10 cellular contexts compared by ENCODE assay signal in genomic region chr20:47546184-47547033, GRCh38. TPM values are rescaled to one million over a fixed set of nuclear protein-coding genes. Genes with fewer than 3 reads are reported as not detected.
DNase-seq lines count a peak whose midpoint lies in the region; ATAC-seq and TF ChIP-seq lines count a peak whose summit lies in the region.
"Had no signal": no experiment of that assay in that cellular context is flagged by ENCODE, and none has a peak within 500 bp of the region (broad histone marks: within the 10 kb centered on the region; RNA-seq: fewer than 3 reads in every experiment).

No MANE protein-coding gene starts in this region.

- no peak overlapping the region for H3K4me3 Mint-ChIP-seq in stimulated activated naive CD8-positive, alpha-beta T cell treated with anti-CD3 and anti-CD28 coated beads, Interleukin-15, Interleukin-2, amounts not matched to agents 100 ng/mL and 50 ng/mL, for 24 hours
- no peak overlapping the region for H3K4me3 Mint-ChIP-seq in stimulated activated naive CD8-positive, alpha-beta T cell treated with anti-CD3 and anti-CD28 coated beads, Interleukin-15, amount 100 ng/mL, for 72 hours
- H3K4me3 Mint-ChIP-seq in activated T-helper 2 cell treated with anti-CD3 and anti-CD28 coated beads, Interferon-gamma antibody, Interleukin-2, Interleukin-4, amounts not matched to agents 10 μg/mL and 5 μg/mL and 100 μg/mL, durations not matched to agents 14 hours and 24 hours and 36 hours (ENCODE audit: low read depth): no peak overlapping the region
- H3K4me3 Mint-ChIP-seq in type B pancreatic cell: peak overlapping the region; percentile 51
- H3K4me3 Mint-ChIP-seq: dendritic cell treated with granulocyte-macrophage colony-stimulating factor and Interleukin-4, amounts not matched to agents 40 ng/mL and 50 ng/mL, for 4 days had no signal

- DNase-seq in stimulated activated naive CD8-positive, alpha-beta T cell treated with anti-CD3 and anti-CD28 coated beads, Interleukin-15, amount 100 ng/mL, for 72 hours: no peak
- no peak for DNase-seq in activated T-helper 2 cell treated with anti-CD3 and anti-CD28 coated beads, Interferon-gamma antibody, Interleukin-2, Interleukin-4, amounts not matched to agents 10 μg/mL and 5 μg/mL and 100 μg/mL, durations not matched to agents 14 hours and 24 hours and 36 hours (ENCODE audit: low spot score)
- DNase-seq in iris pigment epithelial cell (ENCODE audit: low read depth) (peak; percentile 84), type B pancreatic cell (ENCODE audit: extremely low spot score, unreplicated experiment) (no peak), foreskin melanocyte (no peak)
- DNase-seq: stimulated activated CD4-positive, alpha-beta T cell treated with anti-CD3 and anti-CD28 coated beads, Interleukin-4, amount 100 ng/mL, for 4 hours had no signal

- H3K9me3 Mint-ChIP-seq in stimulated activated naive CD8-positive, alpha-beta T cell treated with anti-CD3 and anti-CD28 coated beads, Interleukin-15, Interleukin-2, amounts not matched to agents 100 ng/mL and 50 ng/mL, for 24 hours: no peaks in the 10 kb centered on the region
- H3K9me3 Mint-ChIP-seq in stimulated activated naive CD8-positive, alpha-beta T cell treated with anti-CD3 and anti-CD28 coated beads, Interleukin-15, amount 100 ng/mL, for 72 hours: no peaks in the 10 kb centered on the region
- H3K9me3 Mint-ChIP-seq in activated T-helper 2 cell treated with anti-CD3 and anti-CD28 coated beads, Interferon-gamma antibody, Interleukin-2, Interleukin-4, amounts not matched to agents 10 μg/mL and 5 μg/mL and 100 μg/mL, durations not matched to agents 14 hours and 24 hours and 36 hours: no peaks in the 10 kb centered on the region
- no peaks in the 10 kb centered on the region for H3K9me3 Mint-ChIP-seq in type B pancreatic cell
- H3K9me3 Mint-ChIP-seq: dendritic cell treated with granulocyte-macrophage colony-stimulating factor and Interleukin-4, amounts not matched to agents 40 ng/mL and 50 ng/mL, for 4 days had no signal

- TF ChIP-seq CTCF in type B pancreatic cell (conservative IDR thresholded peaks at IDR 0.05): no peak

- no peak for ATAC-seq in stimulated activated naive CD8-positive, alpha-beta T cell treated with anti-CD3 and anti-CD28 coated beads, Interleukin-15, amount 100 ng/mL, for 72 hours
- ATAC-seq in GM18517 (IDR thresholded peaks at IDR 0.05; ENCODE audit: unreplicated experiment) (no peak), GM18502 (IDR thresholded peaks at IDR 0.05; ENCODE audit: poor library complexity, unreplicated experiment) (no peak)

- H3K27me3 Mint-ChIP-seq in stimulated activated naive CD8-positive, alpha-beta T cell treated with anti-CD3 and anti-CD28 coated beads, Interleukin-15, Interleukin-2, amounts not matched to agents 100 ng/mL and 50 ng/mL, for 24 hours: no peaks in the 10 kb centered on the region
- no peaks in the 10 kb centered on the region for H3K27me3 Mint-ChIP-seq in stimulated activated naive CD8-positive, alpha-beta T cell treated with anti-CD3 and anti-CD28 coated beads, Interleukin-15, amount 100 ng/mL, for 72 hours
- H3K27me3 Mint-ChIP-seq in activated T-helper 2 cell treated with anti-CD3 and anti-CD28 coated beads, Interferon-gamma antibody, Interleukin-2, Interleukin-4, amounts not matched to agents 10 μg/mL and 5 μg/mL and 100 μg/mL, durations not matched to agents 14 hours and 24 hours and 36 hours (ENCODE audit: low read depth): no peaks in the 10 kb centered on the region
- H3K27me3 Mint-ChIP-seq in type B pancreatic cell: no peaks in the 10 kb centered on the region
- H3K27me3 Mint-ChIP-seq: dendritic cell treated with granulocyte-macrophage colony-stimulating factor and Interleukin-4, amounts not matched to agents 40 ng/mL and 50 ng/mL, for 4 days had no signal

- intact Hi-C loops in activated T-helper 2 cell treated with anti-CD3 and anti-CD28 coated beads, Interferon-gamma antibody, Interleukin-2, Interleukin-4, amounts not matched to agents 10 μg/mL and 5 μg/mL and 100 μg/mL, durations not matched to agents 14 hours and 24 hours and 36 hours (cut with micrococcal nuclease): no loop called here

- peaks cover 73% of the 10 kb centered on the region for H3K4me1 Mint-ChIP-seq in stimulated activated naive CD8-positive, alpha-beta T cell treated with anti-CD3 and anti-CD28 coated beads, Interleukin-15, Interleukin-2, amounts not matched to agents 100 ng/mL and 50 ng/mL, for 24 hours (ENCODE audit: low read depth)
- peaks cover 74% of the 10 kb centered on the region for H3K4me1 Mint-ChIP-seq in stimulated activated naive CD8-positive, alpha-beta T cell treated with anti-CD3 and anti-CD28 coated beads, Interleukin-15, amount 100 ng/mL, for 72 hours
- peaks cover 40% of the 10 kb centered on the region for H3K4me1 Mint-ChIP-seq in activated T-helper 2 cell treated with anti-CD3 and anti-CD28 coated beads, Interferon-gamma antibody, Interleukin-2, Interleukin-4, amounts not matched to agents 10 μg/mL and 5 μg/mL and 100 μg/mL, durations not matched to agents 14 hours and 24 hours and 36 hours (ENCODE audit: low read depth)
- H3K4me1 Mint-ChIP-seq in type B pancreatic cell (ENCODE audit: unreplicated experiment): peaks cover 45% of the 10 kb centered on the region

- H3K36me3 Mint-ChIP-seq in stimulated activated naive CD8-positive, alpha-beta T cell treated with anti-CD3 and anti-CD28 coated beads, Interleukin-15, Interleukin-2, amounts not matched to agents 100 ng/mL and 50 ng/mL, for 24 hours (ENCODE audit: low read depth): peaks cover 40% of the 10 kb centered on the region
- H3K36me3 Mint-ChIP-seq in activated T-helper 2 cell treated with anti-CD3 and anti-CD28 coated beads, Interferon-gamma antibody, Interleukin-2, Interleukin-4, amounts not matched to agents 10 μg/mL and 5 μg/mL and 100 μg/mL, durations not matched to agents 14 hours and 24 hours and 36 hours (ENCODE audit: low read depth): peaks cover 55% of the 10 kb centered on the region
- H3K36me3 Mint-ChIP-seq in type B pancreatic cell: peaks cover 4% of the 10 kb centered on the region

- H3K27ac Mint-ChIP-seq in stimulated activated naive CD8-positive, alpha-beta T cell treated with anti-CD3 and anti-CD28 coated beads, Interleukin-15, Interleukin-2, amounts not matched to agents 100 ng/mL and 50 ng/mL, for 24 hours: peak overlapping the region; percentile 39
- peak overlapping the region in 1 of 2 donors; percentile 63 for H3K27ac Mint-ChIP-seq in stimulated activated naive CD8-positive, alpha-beta T cell treated with anti-CD3 and anti-CD28 coated beads, Interleukin-15, amount 100 ng/mL, for 72 hours
- H3K27ac Mint-ChIP-seq in activated T-helper 2 cell treated with anti-CD3 and anti-CD28 coated beads, Interferon-gamma antibody, Interleukin-2, Interleukin-4, amounts not matched to agents 10 μg/mL and 5 μg/mL and 100 μg/mL, durations not matched to agents 14 hours and 24 hours and 36 hours: peak overlapping the region; percentile 45
- H3K27ac Mint-ChIP-seq in type B pancreatic cell: peak overlapping the region; percentile 81

RNA-seq across cellular contexts. Expression of gene NCOA3, which starts 44.7 kb away (rescaled TPM):
- total RNA-seq in activated T-helper 2 cell treated with anti-CD3 and anti-CD28 coated beads, Interferon-gamma antibody, Interleukin-2, Interleukin-4, amounts not matched to agents 10 μg/mL and 5 μg/mL and 100 μg/mL, durations not matched to agents 14 hours and 24 hours and 36 hours: 119 and 126 TPM in 2 replicates
- total RNA-seq in type B pancreatic cell (ENCODE audit: low replicate concordance): 37.3 and 50.2 TPM in 2 replicates
